ENCODE assay signal across 8 cellular contexts in the genomic region with DNA sequence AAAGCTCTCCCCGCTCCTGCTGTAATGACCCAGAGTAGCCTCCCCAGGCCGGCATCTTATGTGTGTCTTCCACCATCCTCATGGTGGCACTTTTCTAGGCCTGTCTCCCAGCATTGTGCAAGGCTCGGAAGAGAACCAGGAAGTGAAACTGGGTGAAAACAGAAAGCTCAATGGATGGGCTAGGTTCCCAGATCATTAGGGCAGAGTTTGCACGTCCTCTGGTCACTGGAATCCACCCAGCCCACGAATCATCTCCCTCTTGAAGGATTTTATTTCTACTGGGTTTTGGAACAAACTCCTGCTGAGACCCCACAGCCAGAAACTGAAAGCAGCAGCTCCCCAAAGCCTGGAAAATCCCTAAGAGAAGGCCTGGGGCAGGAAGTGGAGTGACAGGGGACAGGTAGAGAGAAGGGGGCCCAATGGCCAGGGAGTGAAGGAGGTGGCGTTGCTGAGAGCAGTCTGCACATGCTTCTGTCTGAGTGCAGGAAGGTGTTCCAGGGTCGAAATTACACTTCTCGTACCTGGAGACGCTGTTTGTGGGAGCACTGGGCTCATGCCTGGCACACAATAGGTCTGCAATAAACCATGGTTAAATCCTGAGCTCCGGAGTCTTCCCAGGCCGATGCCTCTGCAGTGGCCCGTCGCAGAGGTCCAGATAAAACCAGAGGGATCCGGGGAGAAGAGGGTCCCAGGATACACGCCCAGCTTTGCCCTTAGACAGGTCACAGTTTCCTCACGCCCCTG. TPM values are rescaled to one million over a fixed set of nuclear protein-coding genes. Genes with fewer than 3 reads are reported as not detected.
DNase-seq lines count a peak whose midpoint lies in the region; ATAC-seq and TF ChIP-seq lines count a peak whose summit lies in the region.

No MANE protein-coding gene starts in this region.

- peak; percentile 0 for TF ChIP-seq CTCF in HL-60 (IDR thresholded peaks at IDR 0.05; ENCODE audit: insufficient read depth, low read length)

- ATAC-seq in GM18517 (IDR thresholded peaks at IDR 0.05; ENCODE audit: unreplicated experiment) (no peak), GM21737 (IDR thresholded peaks at IDR 0.05; ENCODE audit: unreplicated experiment) (no peak)

- H3K4me3 ChIP-seq in HL-60 (replicated peaks; ENCODE audit: insufficient read depth, low read length) (no peak overlapping the region), subcutaneous abdominal adipose tissue (ENCODE audit: low read depth in 1 of 5, low read length in 5 of 5) (peak overlapping the region; percentile 47 to 67 (median 56)), SJCRH30 (no peak overlapping the region)

- H3K4me1 ChIP-seq in subcutaneous abdominal adipose tissue (ENCODE audit: control insufficient read depth in 5 of 5, insufficient read depth in 5 of 5, low read length in 5 of 5) (peaks cover 14 to 55% (median 28%) of the 10 kb centered on the region in 5 donors), SJCRH30 (peaks cover 35% of the 10 kb centered on the region)

- H3K27ac ChIP-seq in HL-60 (replicated peaks): no peak overlapping the region
- peak overlapping the region; percentile 95 for H3K27ac ChIP-seq in subcutaneous abdominal adipose tissue (ENCODE audit: low read depth, low read length)
- H3K27ac ChIP-seq in SJCRH30: no peak overlapping the region

- peak; percentile 3 to 68 for DNase-seq in HL-60 (ENCODE audit: low read depth in 1 of 2, low spot score in 1 of 2)
- peak; percentile 42 for DNase-seq in astrocyte of the hippocampus (ENCODE audit: low read depth, low spot score)
- DNase-seq in kidney tubule cell (ENCODE audit: low spot score): peak; percentile 43
- DNase-seq in SJCRH30: no peak
- DNase-seq in cerebellum (ENCODE audit: low spot score): no peak

- H3K27me3 ChIP-seq in HL-60 (ENCODE audit: insufficient read depth, poor library complexity, severe bottlenecking): no peaks in the 10 kb centered on the region
- no peaks in the 10 kb centered on the region for H3K27me3 ChIP-seq in subcutaneous abdominal adipose tissue (ENCODE audit: control insufficient read depth in 5 of 5, insufficient read depth in 4 of 5, low read length in 5 of 5)
- no peaks in the 10 kb centered on the region for H3K27me3 ChIP-seq in SJCRH30

- H3K9me3 ChIP-seq in subcutaneous abdominal adipose tissue (ENCODE audit: control insufficient read depth in 5 of 5, low read length in 5 of 5) (no peaks in the 10 kb centered on the region), SJCRH30 (replicated peaks) (no peaks in the 10 kb centered on the region)

- peak overlapping the region; percentile 53 to 89 (median 72) for H3K9ac ChIP-seq in subcutaneous abdominal adipose tissue (ENCODE audit: low read length in 5 of 5)

- H3K36me3 ChIP-seq in subcutaneous abdominal adipose tissue (ENCODE audit: control insufficient read depth in 5 of 5, insufficient read depth in 5 of 5, low read length in 5 of 5) (peaks cover 0 to 29% (median 23%) of the 10 kb centered on the region in 5 donors), SJCRH30 (no peaks in the 10 kb centered on the region)

RNA-seq across cellular contexts. Expression of a gene that starts 15.6 kb away (rescaled TPM):
- 0.33 and 0.36 TPM in 2 replicates for total RNA-seq in SJCRH30 (2014; rRNA removed; shearing (Covaris generic))
- 12.3 TPM for total RNA-seq in cerebellum

RNA-seq across cellular contexts. Expression of a gene that starts 28.6 kb away (rescaled TPM):
- total RNA-seq in SJCRH30 (2014; rRNA removed; shearing (Covaris generic)): 19.8 and 22.4 TPM in 2 replicates
- 36.5 TPM for total RNA-seq in cerebellum

RNA-seq across cellular contexts. Expression of a gene that starts 35.0 kb away (rescaled TPM):
- not detected in 2 replicates for total RNA-seq in SJCRH30 (2014; rRNA removed; shearing (Covaris generic))
- total RNA-seq in cerebellum: 0.09 TPM

Comparison
In these comparisons a context has a peak if more than half of its experiments do, and no peak if none do; other contexts are left out.
1. DNase-seq: peak in HL-60 (2 of 2), astrocyte of the hippocampus (single experiment) and kidney tubule cell (single experiment); none in SJCRH30 (0 of 2) and cerebellum (single experiment).
2. H3K4me3 ChIP-seq: peak in subcutaneous abdominal adipose tissue (5 of 5); none in HL-60 (single experiment) and SJCRH30 (single experiment).